Comparison of ENCODE assay signal across 1 cellular context in genomic region chr11:65857500-65858353, GRCh38.
TF ChIP-seq lines count a peak whose summit lies in the region.

TSS of gene CFL1 (minus strand) at chr11:65858180. CDS start at chr11:65858099, 81 bp downstream.

TF ChIP-seq in HepG2, 621 proteins besides CTCF, POLR2A, EP300 and RAD21 (continued from another document and continues in another):
- no peak for TF ChIP-seq MLXIP (CRISPR knock-in tag; IDR thresholded peaks at IDR 0.05; ENCODE audit: borderline replicate concordance)
- TF ChIP-seq ZNF20 (CRISPR knock-in tag; IDR thresholded peaks at IDR 0.05): no peak; the same call in 1 of the 2 replicates
- no peak; the same call in 1 of the 2 replicates for TF ChIP-seq ZNF350 (CRISPR knock-in tag; IDR thresholded peaks at IDR 0.05; ENCODE audit: borderline replicate concordance, low read depth)
- TF ChIP-seq ZFP62 (CRISPR knock-in tag; IDR thresholded peaks at IDR 0.05): no peak; the same call in 1 of the 2 replicates
- 0 out of 2 replicates have a peak, but pooled peaks have one; percentile 67 for TF ChIP-seq ZNF746 (CRISPR knock-in tag; IDR thresholded peaks at IDR 0.05)
- TF ChIP-seq ZNF180 (CRISPR knock-in tag; IDR thresholded peaks at IDR 0.05; ENCODE audit: borderline replicate concordance, low read depth): no peak
- TF ChIP-seq ZNF275 (CRISPR knock-in tag; IDR thresholded peaks at IDR 0.05; ENCODE audit: borderline replicate concordance): peak; percentile 28; the same call in 1 of the 2 replicates
- TF ChIP-seq ZNF687 (CRISPR knock-in tag; IDR thresholded peaks at IDR 0.05): peak; percentile 61
- TF ChIP-seq CBX5 (CRISPR knock-in tag; IDR thresholded peaks at IDR 0.05; ENCODE audit: borderline replicate concordance): peak; percentile 49; the same call in 1 of the 2 replicates
- peak in 1 of 2 experiments; percentile 50; a peak in 1 of 4 replicates for TF ChIP-seq REST (IDR thresholded peaks at IDR 0.05; ENCODE audit: borderline replicate concordance in 1 of 2, low read depth in 1 of 2, low read length in 2 of 2)
- TF ChIP-seq TEAD2 (CRISPR knock-in tag; IDR thresholded peaks at IDR 0.05): no peak
- no peak for TF ChIP-seq NFE2L1 (CRISPR knock-in tag; IDR thresholded peaks at IDR 0.05; ENCODE audit: borderline replicate concordance)
- TF ChIP-seq PPARG (CRISPR knock-in tag; conservative IDR thresholded peaks at IDR 0.05): no peak
- peak; percentile 92 for TF ChIP-seq HCFC1 (IDR thresholded peaks at IDR 0.05; ENCODE audit: low read depth, low read length)
- TF ChIP-seq DDIT3 (CRISPR knock-in tag; IDR thresholded peaks at IDR 0.05): no peak
- no peak for TF ChIP-seq ZNF280D (CRISPR knock-in tag; IDR thresholded peaks at IDR 0.05)
- TF ChIP-seq AHDC1 (CRISPR knock-in tag; IDR thresholded peaks at IDR 0.05; ENCODE audit: borderline replicate concordance): no peak
- TF ChIP-seq AGO2 (optimal IDR thresholded peaks at IDR 0.05; ENCODE audit: low read depth, low read length): peak; percentile 96
- TF ChIP-seq JUN (CRISPR knock-in tag; IDR thresholded peaks at IDR 0.05): 0 out of 2 replicates have a peak, but pooled peaks have one; percentile 24
- TF ChIP-seq ELF4 (CRISPR knock-in tag; IDR thresholded peaks at IDR 0.05; ENCODE audit: borderline replicate concordance): peak; percentile 78
- no peak for TF ChIP-seq SNRNP70 (IDR thresholded peaks at IDR 0.05; ENCODE audit: low read depth, low read length)
- TF ChIP-seq SMARCE1 (IDR thresholded peaks at IDR 0.05; ENCODE audit: borderline replicate concordance): no peak
- TF ChIP-seq ZNF792 (CRISPR knock-in tag; IDR thresholded peaks at IDR 0.05): peak; percentile 76
- no peak for TF ChIP-seq GPN1 (CRISPR knock-in tag; IDR thresholded peaks at IDR 0.05; ENCODE audit: borderline replicate concordance)
- no peak for TF ChIP-seq ZNF496 (CRISPR knock-in tag; IDR thresholded peaks at IDR 0.05; ENCODE audit: insufficient replicate concordance)
- TF ChIP-seq ZBTB2 (CRISPR knock-in tag; IDR thresholded peaks at IDR 0.05; ENCODE audit: low read depth): no peak; the same call in none of the 2 replicates
- TF ChIP-seq ZNF253 (CRISPR knock-in tag; IDR thresholded peaks at IDR 0.05; ENCODE audit: borderline replicate concordance): no peak
- peak; percentile 91 for TF ChIP-seq HBP1 (CRISPR knock-in tag; IDR thresholded peaks at IDR 0.05; ENCODE audit: low read depth)
- no peak for TF ChIP-seq ZNF232 (CRISPR knock-in tag; IDR thresholded peaks at IDR 0.05; ENCODE audit: borderline replicate concordance)
